In genomic region chr17:43967251-43967875, GRCh38 we compare ENCODE assay signal across 1 cellular context.
A peak's percentile ranks its signal among the peaks of the same experiment; 100 is the strongest.
TF ChIP-seq lines count a peak whose summit lies in the region.

No MANE protein-coding gene starts in this region.

TF ChIP-seq in HepG2, 621 proteins besides CTCF, POLR2A, EP300 and RAD21:
- TF ChIP-seq UBTF (CRISPR knock-in tag; IDR thresholded peaks at IDR 0.05), result 0 out of 2 replicates have a peak, but pooled peaks have one; percentile 5
- no peak for TF ChIP-seq ZNF784 (CRISPR knock-in tag; IDR thresholded peaks at IDR 0.05; ENCODE audit: borderline replicate concordance)
- TF ChIP-seq SALL1 (CRISPR knock-in tag; IDR thresholded peaks at IDR 0.05), result 0 out of 2 replicates have a peak, but pooled peaks have one; percentile 12
